In genomic region chr11:133956650-133957633, GRCh38 we compare ENCODE assay signal across 8 cellular contexts. TPM values are rescaled to one million over a fixed set of nuclear protein-coding genes. Genes with fewer than 3 reads are reported as not detected.
DNase-seq lines count a peak whose midpoint lies in the region; ATAC-seq and TF ChIP-seq lines count a peak whose summit lies in the region.

Gene IGSF9B, minus strand, starts transcription at chr11:133956968. Its CDS starts 214 bp downstream, at chr11:133956754.

- CTCF ChIA-PET in AG04450 (lab: Charles Lee) = interaction anchor here (1.4 kb wide), 1 partner anchor 94 kb away, joined by 4 read pairs; no protein-coding TSS in a partner anchor

- no peaks in the 10 kb centered on the region for H3K9me3 ChIP-seq in AG04450 (ENCODE audit: control insufficient read depth, insufficient read depth, low read length)
- H3K9me3 ChIP-seq in mucosa of rectum (ENCODE audit: control insufficient read depth in 2 of 2, low read length in 2 of 2) = no peaks in the 10 kb centered on the region

- H3K4me1 ChIP-seq in mucosa of rectum (ENCODE audit: control insufficient read depth in 2 of 2, insufficient read depth in 2 of 2, low read length in 2 of 2) = peaks cover 2 to 4% of the 10 kb centered on the region in 2 donors

- H3K27ac ChIP-seq in AG04450 (ENCODE audit: low read depth, low read length) (no peak within 1 kb of the TSS), mucosa of rectum (ENCODE audit: low read depth in 2 of 2, low read length in 2 of 2) (peak within 1 kb of the TSS in 1 of 2 donors; percentile 38)

- no peak for DNase-seq in AG04450 (ENCODE audit: low read depth, low spot score)
- DNase-seq in NCI-H526 (lab: John Stamatoyannopoulos, UW) = peak; percentile 94 to 100
- DNase-seq in activated T-cell treated with anti-CD3 and anti-CD28 coated beads for 48 hours (ENCODE audit: low read depth) = peak; percentile 94
- peak; percentile 18 for DNase-seq in epithelial cell of proximal tubule (ENCODE audit: low read depth)
- peak; percentile 72 to 81 for DNase-seq in stimulated activated CD8-positive, alpha-beta memory T cell treated with anti-CD3 and anti-CD28 coated beads, Interleukin-4, amount 100 ng/mL, for 4 hours (ENCODE audit: low read depth in 2 of 2, low spot score in 1 of 2)

- peak; percentile 98 for ATAC-seq in GM18907 (IDR thresholded peaks at IDR 0.05; ENCODE audit: unreplicated experiment)
- ATAC-seq in HG03139 (IDR thresholded peaks at IDR 0.05; ENCODE audit: unreplicated experiment) = peak; percentile 98

- TF ChIP-seq CTCF in AG04450 (IDR thresholded peaks at IDR 0.05; ENCODE audit: low read depth, low read length) (no peak), epithelial cell of proximal tubule (conservative IDR thresholded peaks at IDR 0.05; ENCODE audit: low read depth, low read length) (no peak)

- POLR2A ChIA-PET in AG04450 (lab: Yijun Ruan, JAX) = no interaction called here

- H3K27me3 ChIP-seq in AG04450 (ENCODE audit: control insufficient read depth, insufficient read depth, low read length) (peaks cover 60% of the 10 kb centered on the region), mucosa of rectum (ENCODE audit: control insufficient read depth in 2 of 2, insufficient read depth in 2 of 2, low read length in 2 of 2) (peaks cover 11 to 35% of the 10 kb centered on the region in 2 donors)

- H3K36me3 ChIP-seq in mucosa of rectum (ENCODE audit: control insufficient read depth in 2 of 2, insufficient read depth in 2 of 2, low read length in 2 of 2) = no peaks in the 10 kb centered on the region

- H3K9ac ChIP-seq in mucosa of rectum (ENCODE audit: low read depth in 1 of 2, low read length in 2 of 2) = peak within 1 kb of the TSS; percentile 64 to 65

- H3K4me3 ChIP-seq in AG04450 (ENCODE audit: low read depth, low read length) = peak within 1 kb of the TSS; percentile 62
- peak within 1 kb of the TSS; percentile 70 for H3K4me3 ChIP-seq in epithelial cell of proximal tubule (ENCODE audit: low read depth, low read length)
- peak within 1 kb of the TSS; percentile 77 to 89 for H3K4me3 ChIP-seq in mucosa of rectum (ENCODE audit: low read length in 2 of 2)

RNA-seq across cellular contexts. Expression of gene IGSF9B, which starts in this region (rescaled TPM):
- polyA plus RNA-seq in AG04450 (2011; rRNA removed) = not detected in 2 replicates
- polyA minus RNA-seq in AG04450 (2011; rRNA and poly(A)+ RNA removed) = 0.14 and 0.17 TPM in 2 replicates
- total RNA-seq in epithelial cell of proximal tubule = 0.22 and 1.0 TPM in 2 replicates
